In genomic region chr9:109315889-109316640, GRCh38 we compare ENCODE assay signal across 8 cellular contexts. TPM values are rescaled to one million over a fixed set of nuclear protein-coding genes. Genes with fewer than 3 reads are reported as not detected.
DNase-seq lines count a peak whose midpoint lies in the region; ATAC-seq, FAIRE-seq and TF ChIP-seq lines count a peak whose summit lies in the region.

No MANE protein-coding gene starts in this region.

- no peak overlapping the region for H3K27ac ChIP-seq in foreskin keratinocyte

- intact Hi-C loops in sciatic nerve (cut with DNase I), result no loop called here

- peak; percentile 29 for TF ChIP-seq CTCF in foreskin keratinocyte (conservative IDR thresholded peaks at IDR 0.05)

- FAIRE-seq in GM12891 (lab: Jason Lieb, UNC), result no peak

- peaks cover 13% of the 10 kb centered on the region for H3K4me1 ChIP-seq in foreskin keratinocyte

- TF ChIP-seq POLR2A in GM12891 (IDR thresholded peaks at IDR 0.05; ENCODE audit: low read depth, low read length), result no peak

- peak; percentile 84 for ATAC-seq in foreskin keratinocyte
- ATAC-seq in sciatic nerve, result peak; percentile 59
- no peak for ATAC-seq in GM18873 (IDR thresholded peaks at IDR 0.05; ENCODE audit: low FRiP score, unreplicated experiment)

- peak; percentile 94 for DNase-seq in HT-29 (ENCODE audit: low spot score)
- peak; percentile 75 for DNase-seq in NOMO-1 treated with dmso at 0.1 percent for 144 hours (lab: John Stamatoyannopoulos, UW; ENCODE audit: unreplicated experiment)
- peak; percentile 86 to 94 for DNase-seq in foreskin keratinocyte
- DNase-seq in sciatic nerve (ENCODE audit: low spot score), result peak; percentile 78
- no peak for DNase-seq in germinal center (ENCODE audit: low spot score)
- no peak for DNase-seq in NAMALWA (ENCODE audit: low spot score)
- no peak for DNase-seq in GM12891 (ENCODE audit: insufficient read length, low spot score)

- H3K27me3 ChIP-seq in foreskin keratinocyte, result no peaks in the 10 kb centered on the region

TF ChIP-seq in GM12891, 5 proteins besides CTCF, POLR2A, EP300 and RAD21:
- TF ChIP-seq SPI1 (IDR thresholded peaks at IDR 0.05; ENCODE audit: low read depth, low read length) (no peak), POU2F2 (IDR thresholded peaks at IDR 0.05; ENCODE audit: low read depth, low read length) (no peak), PAX5 (IDR thresholded peaks at IDR 0.05; ENCODE audit: insufficient read depth, low read length, severe bottlenecking) (no peak), TAF1 (IDR thresholded peaks at IDR 0.05; ENCODE audit: low read depth, low read length) (no peak), POLR2AphosphoS5 (IDR thresholded peaks at IDR 0.05; ENCODE audit: low read depth, low read length) (no peak)

RNA-seq across cellular contexts. Expression of gene EPB41L4B, which starts 4.8 kb away (rescaled TPM):
- 8.2 and 10.1 TPM in 2 replicates for total RNA-seq in HT-29 (2014; rRNA removed; shearing (Covaris generic))
- 6.5 and 6.6 TPM in 2 replicates for total RNA-seq in foreskin keratinocyte
- 2.9 and 3.7 TPM in 2 replicates for polyA plus RNA-seq in foreskin keratinocyte
- 31.8 TPM for total RNA-seq in sciatic nerve
- polyA plus RNA-seq in GM12891 (2012; ENCODE audit: low read depth, missing spikeins), result 1.2 TPM

Comparison
In these comparisons a context has a peak if more than half of its experiments do, and no peak if none do; other contexts are left out.
1. DNase-seq: peak in HT-29 (single experiment), NOMO-1 treated with dmso at 0.1 percent for 144 hours (single experiment), foreskin keratinocyte (2 of 2) and sciatic nerve (single experiment); none in germinal center (single experiment), NAMALWA (single experiment) and GM12891 (single experiment).